8 cellular contexts compared by ENCODE assay signal in genomic region chr11:46845740-46846509, GRCh38. TPM values are rescaled to one million over a fixed set of nuclear protein-coding genes. Genes with fewer than 3 reads are reported as not detected.
A peak's percentile ranks its signal among the peaks of the same experiment; 100 is the strongest.
DNase-seq lines count a peak whose midpoint lies in the region; ATAC-seq and TF ChIP-seq lines count a peak whose summit lies in the region.

Gene CKAP5, minus strand, starts transcription at chr11:46846280. Its CDS starts 25,049 bp downstream, at chr11:46821231.

- H3K27me3 ChIP-seq in SU-DHL-6 (ENCODE audit: low read length) = no peaks in the 10 kb centered on the region
- H3K27me3 ChIP-seq in thoracic aorta (replicated peaks; ENCODE audit: insufficient read depth) = no peaks in the 10 kb centered on the region

- no peaks in the 10 kb centered on the region for H3K9me3 ChIP-seq in SU-DHL-6 (ENCODE audit: insufficient read depth, low read length)
- H3K9me3 ChIP-seq in thoracic aorta = no peaks in the 10 kb centered on the region

- peaks cover 10 to 20% of the 10 kb centered on the region in 2 donors for H3K4me1 ChIP-seq in thoracic aorta (ENCODE audit: control insufficient read depth in 1 of 2, low read depth in 2 of 2)

- peak within 1 kb of the TSS; percentile 61 for H3K27ac ChIP-seq in SU-DHL-6 (ENCODE audit: low read depth, low read length)
- peak within 1 kb of the TSS; percentile 45 to 70 for H3K27ac ChIP-seq in thoracic aorta

- no peaks in the 10 kb centered on the region for H3F3A ChIP-seq in SU-DHL-6 (ENCODE audit: insufficient read depth)

- peak within 1 kb of the TSS; percentile 70 for H2AFZ ChIP-seq in SU-DHL-6 (ENCODE audit: low read depth, low read length, severe bottlenecking)

- H3K27me3 Mint-ChIP-seq in activated naive CD8-positive, alpha-beta T cell treated with anti-CD3 and anti-CD28 coated beads, Interleukin-2, amount 10 ng/mL, durations not matched to agents 7 days and 5 days = no peaks in the 10 kb centered on the region
- H3K27me3 Mint-ChIP-seq in osteocyte (ENCODE audit: unreplicated experiment) = no peaks in the 10 kb centered on the region

- peaks cover 49% of the 10 kb centered on the region for H3K79me2 ChIP-seq in SU-DHL-6 (ENCODE audit: insufficient read depth, low read length)

- H3K36me3 ChIP-seq in SU-DHL-6 (ENCODE audit: low read length) (no peaks in the 10 kb centered on the region), thoracic aorta (no peaks in the 10 kb centered on the region)

- H3K9me2 ChIP-seq in SU-DHL-6 (replicated peaks; ENCODE audit: insufficient read depth, low read length) = no peaks in the 10 kb centered on the region

- DNase-seq in NCI-H1092 treated with DMSO at 0.1 percent for 48 hours (lab: John Stamatoyannopoulos, UW) = peak; percentile 96
- DNase-seq in activated naive CD8-positive, alpha-beta T cell treated with anti-CD3 and anti-CD28 coated beads, Interleukin-2, amount 10 ng/mL, durations not matched to agents 7 days and 5 days = peak; percentile 90
- DNase-seq in Right ventricle myocardium inferior (ENCODE audit: missing footprints) = peak; percentile 94
- peak; percentile 95 for DNase-seq in osteocyte (ENCODE audit: extremely low spot score, unreplicated experiment)
- peak; percentile 74 for DNase-seq in thoracic aorta (ENCODE audit: low spot score)

- intact Hi-C loops in Right ventricle myocardium inferior (cut with DNase I) = loop anchor here (2.0 kb wide), 1 partner anchor 19 kb away; no protein-coding TSS in a partner anchor

- POLR2A ChIA-PET in activated naive CD8-positive, alpha-beta T cell treated with anti-CD3 and anti-CD28 coated beads, Interleukin-2, amount 10 ng/mL, durations not matched to agents 7 days and 5 days (lab: Charles Lee) = interaction anchor here (0.6 to 1.4 kb wide), 3 partner anchors 12 to 734 kb away, joined by 3 to 6 read pairs (median 3); no protein-coding TSS in a partner anchor

- peak within 1 kb of the TSS; percentile 94 for H3K4me3 Mint-ChIP-seq in activated naive CD8-positive, alpha-beta T cell treated with anti-CD3 and anti-CD28 coated beads, Interleukin-2, amount 10 ng/mL, durations not matched to agents 7 days and 5 days
- H3K4me3 Mint-ChIP-seq in osteocyte (ENCODE audit: unreplicated experiment) = peak within 1 kb of the TSS; percentile 89

- H3K4me3 ChIP-seq in SU-DHL-6 (ENCODE audit: insufficient read depth, low read length, poor library complexity, severe bottlenecking) (peak within 1 kb of the TSS; percentile 58), thoracic aorta (peak within 1 kb of the TSS; percentile 84)

- H3K9me3 Mint-ChIP-seq in activated naive CD8-positive, alpha-beta T cell treated with anti-CD3 and anti-CD28 coated beads, Interleukin-2, amount 10 ng/mL, durations not matched to agents 7 days and 5 days = no peaks in the 10 kb centered on the region
- no peaks in the 10 kb centered on the region for H3K9me3 Mint-ChIP-seq in osteocyte (ENCODE audit: unreplicated experiment)

- peak within 1 kb of the TSS; percentile 82 for H3K4me2 ChIP-seq in SU-DHL-6 (ENCODE audit: low read depth, low read length, poor library complexity, severe bottlenecking)

- H3K27ac Mint-ChIP-seq in activated naive CD8-positive, alpha-beta T cell treated with anti-CD3 and anti-CD28 coated beads, Interleukin-2, amount 10 ng/mL, durations not matched to agents 7 days and 5 days = peak within 1 kb of the TSS; percentile 96
- peak within 1 kb of the TSS; percentile 91 for H3K27ac Mint-ChIP-seq in osteocyte (ENCODE audit: unreplicated experiment)

- H3K9ac ChIP-seq in SU-DHL-6 (ENCODE audit: low read length) = peak within 1 kb of the TSS; percentile 61

- peak; percentile 80 for TF ChIP-seq POLR2A in GM10847 (IDR thresholded peaks at IDR 0.05; ENCODE audit: extremely low read depth, insufficient read length)

- peaks cover 10% of the 10 kb centered on the region for H3K36me3 Mint-ChIP-seq in activated naive CD8-positive, alpha-beta T cell treated with anti-CD3 and anti-CD28 coated beads, Interleukin-2, amount 10 ng/mL, durations not matched to agents 7 days and 5 days
- H3K36me3 Mint-ChIP-seq in osteocyte (ENCODE audit: unreplicated experiment) = no peaks in the 10 kb centered on the region

- no peaks in the 10 kb centered on the region for H4K20me1 ChIP-seq in SU-DHL-6 (ENCODE audit: low read depth, low read length)

- TF ChIP-seq CTCF in SU-DHL-6 (IDR thresholded peaks at IDR 0.05; ENCODE audit: insufficient read depth, low read length, poor library complexity, severe bottlenecking) (no peak), osteocyte (IDR thresholded peaks at IDR 0.05) (no peak), thoracic aorta (IDR thresholded peaks at IDR 0.05) (no peak)

- peaks cover 32% of the 10 kb centered on the region for H3K4me1 Mint-ChIP-seq in activated naive CD8-positive, alpha-beta T cell treated with anti-CD3 and anti-CD28 coated beads, Interleukin-2, amount 10 ng/mL, durations not matched to agents 7 days and 5 days
- H3K4me1 Mint-ChIP-seq in osteocyte (ENCODE audit: unreplicated experiment) = peaks cover 29% of the 10 kb centered on the region

- peak; percentile 95 for ATAC-seq in HG02610 (IDR thresholded peaks at IDR 0.05; ENCODE audit: unreplicated experiment)
- peak; percentile 89 for ATAC-seq in activated naive CD8-positive, alpha-beta T cell treated with anti-CD3 and anti-CD28 coated beads, Interleukin-2, amount 10 ng/mL, durations not matched to agents 7 days and 5 days (ENCODE audit: low read depth)
- peak; percentile 99 for ATAC-seq in Right ventricle myocardium inferior
- peak; percentile 95 for ATAC-seq in thoracic aorta (ENCODE audit: insufficient number of reproducible peaks, low FRiP score, low read depth)

RNA-seq across cellular contexts. Expression of gene CKAP5, which starts in this region (rescaled TPM):
- total RNA-seq in activated naive CD8-positive, alpha-beta T cell treated with anti-CD3 and anti-CD28 coated beads, Interleukin-2, amount 10 ng/mL, durations not matched to agents 7 days and 5 days = 100 to 1,000 TPM; 127 to 135 TPM
- 70.3 TPM for total RNA-seq in Right ventricle myocardium inferior
- total RNA-seq in osteocyte = 101 and 113 TPM in 2 replicates
- 10 to 100 TPM; 34.7 to 37.1 TPM for total RNA-seq in thoracic aorta

Comparison
In these comparisons a context has a peak if more than half of its experiments do, and no peak if none do; other contexts are left out.
1. Peak in every context shown above with its lines: DNase-seq, ATAC-seq, H3K4me3 ChIP-seq and H3K27ac ChIP-seq.